Comparison of ENCODE assay signal across 8 cellular contexts in the genomic region with DNA sequence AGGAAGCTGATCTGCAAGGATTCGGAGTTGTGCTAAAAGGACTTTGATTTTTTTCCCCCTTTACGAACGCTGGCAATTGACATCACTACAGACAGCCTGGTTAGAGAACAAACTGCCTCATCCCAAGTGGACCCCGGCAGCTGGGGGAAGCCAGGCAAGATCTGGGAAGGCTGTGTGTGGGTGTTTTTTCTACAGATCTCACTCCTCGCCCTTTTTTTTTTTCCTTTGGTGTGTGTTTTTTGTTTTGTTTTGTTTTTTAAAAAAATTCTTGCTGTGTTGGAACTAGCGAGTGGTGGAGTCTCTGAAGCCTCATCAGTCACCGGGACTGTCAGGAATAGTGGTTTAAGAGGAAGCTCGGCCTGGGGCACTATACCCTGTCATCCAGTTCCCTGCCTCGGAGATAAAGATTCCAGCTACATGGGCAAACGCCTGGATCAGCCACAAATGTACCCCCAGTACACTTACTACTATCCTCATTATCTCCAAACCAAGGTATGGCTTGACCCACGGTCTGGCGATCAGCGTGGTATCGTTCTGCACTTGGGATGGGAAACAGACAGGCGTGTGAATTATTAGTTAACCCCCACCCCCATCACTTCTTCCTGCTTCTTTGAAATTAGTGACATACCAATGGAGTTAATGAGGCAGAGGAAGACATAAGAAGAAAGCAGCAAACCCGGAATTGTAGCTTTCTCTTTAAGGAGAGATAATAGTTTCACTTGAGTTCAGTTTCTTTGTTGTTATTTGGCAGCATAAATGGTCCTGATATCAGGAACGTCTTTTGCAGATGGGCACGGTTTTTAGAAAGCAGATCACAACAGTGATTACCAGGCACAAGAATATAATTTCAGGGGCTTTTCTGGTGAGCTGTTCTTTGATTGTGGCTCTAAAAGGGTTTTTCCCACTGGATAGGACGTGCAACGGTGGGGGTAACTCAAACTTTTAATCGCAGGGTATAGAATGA. TPM values are rescaled to one million over a fixed set of nuclear protein-coding genes. Genes with fewer than 3 reads are reported as not detected.
DNase-seq lines count a peak whose midpoint lies in the region; ATAC-seq and TF ChIP-seq lines count a peak whose summit lies in the region.

No MANE protein-coding gene starts in this region.

- peak overlapping the region; percentile 36 to 97 (median 95) for H3K27ac Mint-ChIP-seq in brain

- H3K4me3 ChIP-seq in HUES6 (ENCODE audit: low read depth, low read length) (peak overlapping the region; percentile 58), stomach smooth muscle (ENCODE audit: low read length in 2 of 2) (peak overlapping the region; percentile 64 to 95)

- no peaks in the 10 kb centered on the region for H3K9me3 ChIP-seq in HUES6 (ENCODE audit: control insufficient read depth, insufficient read depth, low read depth, low read length)
- no peaks in the 10 kb centered on the region for H3K9me3 ChIP-seq in stomach smooth muscle (ENCODE audit: control insufficient read depth in 2 of 2, low read length in 2 of 2)

- no peak for TF ChIP-seq CTCF in brain (conservative IDR thresholded peaks at IDR 0.05)

- no peaks in the 10 kb centered on the region for H3K36me3 Mint-ChIP-seq in brain

- H3K27me3 Mint-ChIP-seq in brain = peaks cover 4% of the 10 kb centered on the region

- peaks cover 74% of the 10 kb centered on the region for H3K4me1 Mint-ChIP-seq in brain

- peak; percentile 57 for ATAC-seq in GM21423 (IDR thresholded peaks at IDR 0.05; ENCODE audit: unreplicated experiment)

- H3K9ac ChIP-seq in HUES6 (ENCODE audit: low read length) (peak overlapping the region; percentile 60), stomach smooth muscle (ENCODE audit: low read length in 2 of 2) (peak overlapping the region; percentile 92 to 93)

- DNase-seq in EL = peak; percentile 67
- peak; percentile 69 for DNase-seq in kidney glomerular epithelial cell (lab: John Stamatoyannopoulos, UW)
- DNase-seq in COLO829 (ENCODE audit: low spot score) = no peak
- DNase-seq in stimulated activated CD4-positive, alpha-beta T cell treated with anti-CD3 and anti-CD28 coated beads, Interleukin-1b, Interleukin-23, amount 100 ng/mL, for 48 hours = no peak

- H3K9me3 Mint-ChIP-seq in brain = no peaks in the 10 kb centered on the region

- H3K36me3 ChIP-seq in HUES6 (ENCODE audit: control insufficient read depth, insufficient read depth, low read length) = no peaks in the 10 kb centered on the region
- no peaks in the 10 kb centered on the region for H3K36me3 ChIP-seq in stomach smooth muscle (ENCODE audit: control insufficient read depth in 2 of 2, insufficient read depth in 2 of 2, low read length in 2 of 2)

- peaks cover 40% of the 10 kb centered on the region for H3K4me1 ChIP-seq in HUES6 (ENCODE audit: control insufficient read depth, insufficient read depth, low read length)
- peaks cover 9% of the 10 kb centered on the region for H3K4me1 ChIP-seq in stomach smooth muscle (ENCODE audit: control insufficient read depth, insufficient read depth, low read length)

- no peak overlapping the region; the same call in 1 of the 2 replicates for H3K27ac ChIP-seq in HUES6 (ENCODE audit: low read depth, low read length)
- H3K27ac ChIP-seq in stomach smooth muscle (ENCODE audit: low read length) = peak overlapping the region; percentile 83

- H3K27me3 ChIP-seq in HUES6 (ENCODE audit: control insufficient read depth, insufficient read depth, low read length) (no peaks in the 10 kb centered on the region), stomach smooth muscle (ENCODE audit: control insufficient read depth in 1 of 2, insufficient read depth in 2 of 2, low read length in 2 of 2) (no peaks in the 10 kb centered on the region)

- H3K4me3 Mint-ChIP-seq in brain = peak overlapping the region; percentile 81 to 97 (median 91)

RNA-seq across cellular contexts. Expression of a gene that starts 0.7 kb away (rescaled TPM):
- polyA plus RNA-seq in brain (ENCODE audit: insufficient read depth, low read depth, low replicate concordance) = 2.4 TPM

Comparison
In these comparisons a context has a peak if more than half of its experiments do, and no peak if none do; other contexts are left out.
1. DNase-seq: peak in EL (single experiment) and kidney glomerular epithelial cell (single experiment); none in COLO829 (single experiment) and stimulated activated CD4-positive, alpha-beta T cell treated with anti-CD3 and anti-CD28 coated beads, Interleukin-1b, Interleukin-23, amount 100 ng/mL, for 48 hours (single experiment).